ENCODE assay signal across 9 cellular contexts in genomic region chr7:101058355-101058754, GRCh38. TPM values are rescaled to one million over a fixed set of nuclear protein-coding genes. Genes with fewer than 3 reads are reported as not detected.
DNase-seq lines count a peak whose midpoint lies in the region; ATAC-seq, FAIRE-seq and TF ChIP-seq lines count a peak whose summit lies in the region.
"Had no signal": no experiment of that assay in that cellular context is flagged by ENCODE, and none has a peak within 500 bp of the region (broad histone marks: within the 10 kb centered on the region; RNA-seq: fewer than 3 reads in every experiment).

No MANE protein-coding gene starts in this region.

- ATAC-seq in GM12878 (peak; percentile 77), HG03039 (IDR thresholded peaks at IDR 0.05; ENCODE audit: unreplicated experiment) (no peak)

- RAD21 ChIA-PET in GM12878 (lab: Charles Lee; ENCODE audit: unreplicated experiment): interaction anchor here (0.8 to 2.2 kb wide), 5 partner anchors 40 to 163 kb away, joined by 3 to 7 read pairs (median 4); partner anchors contain the start of gene ACHE

- no peaks in the 10 kb centered on the region; a peak in 1 of 5 replicates for H3K9me3 Mint-ChIP-seq in H9
- H3K9me3 Mint-ChIP-seq: IgD-negative memory B cell had no signal

- CTCF ChIA-PET in GM12878 (lab: Yijun Ruan, JAX): interaction anchor here (0.5 to 2.9 kb wide), 17 partner anchors 17 to 353 kb away, joined by 3 to 40 read pairs (median 4); partner anchors contain the start of genes ACHE, POP7, SLC12A9 and TRIM56

- SMC1A ChIA-PET in GM12878 (lab: Charles Lee; ENCODE audit: uncharacterized antibody, unreplicated experiment): interaction anchor here (0.5 to 1.7 kb wide), 8 partner anchors 13 to 171 kb away, joined by 3 to 12 read pairs (median 4); partner anchors contain the start of gene ACHE

- H3K4me3 ChIP-seq in GM12878: no peak overlapping the region

- H3K9ac ChIP-seq in H9 (ENCODE audit: extremely low read depth, insufficient read length, low read length) (no peak overlapping the region), GM12878 (ENCODE audit: control insufficient read depth, insufficient read depth, low read length) (no peak overlapping the region)

- DNase-seq in H9: peak; percentile 77
- DNase-seq in T-helper 9 cell: peak; percentile 52
- DNase-seq in GM12878 (ENCODE audit: low read depth, low spot score): no peak
- DNase-seq in kidney glomerular epithelial cell (lab: John Stamatoyannopoulos, UW): peak; percentile 38
- peak; percentile 16 to 59 for DNase-seq in stimulated activated CD4-positive, alpha-beta T cell treated with anti-CD3 and anti-CD28 coated beads, Interleukin-4, amount 100 ng/mL, for 48 hours (ENCODE audit: low read depth in 2 of 2)
- DNase-seq in DMS114 treated with DMSO at 0.1 percent for 48 hours (lab: John Stamatoyannopoulos, UW; ENCODE audit: unreplicated experiment): no peak
- no peak for DNase-seq in SKM-1 (lab: John Stamatoyannopoulos, UW; ENCODE audit: unreplicated experiment)

- peak overlapping the region in 1 of 2 experiments; percentile 10; a peak in 1 of 5 replicates for H3K4me3 Mint-ChIP-seq in H9
- H3K4me3 Mint-ChIP-seq: IgD-negative memory B cell had no signal

- H2BK12ac ChIP-seq in H9 (ENCODE audit: insufficient read length, low read depth, low read length): no peak overlapping the region

- H3K27me3 Mint-ChIP-seq in H9 (ENCODE audit: low read depth): peaks cover 50% of the 10 kb centered on the region

- in situ Hi-C loops in GM12878 (cut with MboI): loop anchor here (5.0 kb wide), 1 partner anchor 166 kb away; no protein-coding TSS in a partner anchor

- H3K27ac ChIP-seq in H9 (ENCODE audit: insufficient read length, low read depth, low read length) (no peak overlapping the region), GM12878 (ENCODE audit: control insufficient read depth, insufficient read depth) (no peak overlapping the region)

- H2BK15ac ChIP-seq in H9 (ENCODE audit: low read depth, low read length): no peak overlapping the region

- H3K36me3 Mint-ChIP-seq in H9 (ENCODE audit: insufficient read depth in 1 of 3, low read depth in 3 of 3): no peaks in the 10 kb centered on the region
- H3K36me3 Mint-ChIP-seq: IgD-negative memory B cell had no signal

- H3K56ac ChIP-seq in H9 (ENCODE audit: insufficient read length, low read depth, low read length): no peak overlapping the region

- H3K27me3 ChIP-seq in H9 (ENCODE audit: insufficient read depth, low read length) (no peaks in the 10 kb centered on the region), GM12878 (replicated peaks in 1 of 2; ENCODE audit: control insufficient read depth in 2 of 2, insufficient read depth in 2 of 2, low read length in 1 of 2) (no peaks in the 10 kb centered on the region)

- no peak overlapping the region for H4K5ac ChIP-seq in H9 (ENCODE audit: insufficient read length, low read depth, low read length)

- BruUV-seq in GM12878 (replicated peaks; lab: Mats Ljungman, UMichigan): no TSS peak

- no CpG with 5 or more reads among the region's 9 CpGs for WGBS in H9 (ENCODE audit: extremely low coverage, insufficient read length, low lambda C conversion rate)
- 21% methylated on average over 9 of the region's 9 CpGs for WGBS in GM12878 (ENCODE audit: insufficient coverage, insufficient replicate concordance, low lambda C conversion rate, missing lambda C conversion rate)

- no peak overlapping the region for H4K8ac ChIP-seq in H9 (replicated peaks; ENCODE audit: insufficient read length, low read depth, low read length)

- TF ChIP-seq POLR2A in GM12878 (IDR thresholded peaks at IDR 0.05; ENCODE audit: low read depth, low read length): no peak

- no peak overlapping the region for H4K91ac ChIP-seq in H9 (ENCODE audit: insufficient read length, low read depth, low read length)

- H3K4me1 ChIP-seq in H9 (ENCODE audit: insufficient read depth, low read length) (no peaks in the 10 kb centered on the region), GM12878 (ENCODE audit: control insufficient read depth, insufficient read depth, low read length) (no peaks in the 10 kb centered on the region)

- no peaks in the 10 kb centered on the region for H3K23me2 ChIP-seq in H9 (ENCODE audit: insufficient read length, low read depth, low read length, poor library complexity, severe bottlenecking)

- no peaks in the 10 kb centered on the region for H3K36me3 ChIP-seq in GM12878 (ENCODE audit: control insufficient read depth in 2 of 2, insufficient read depth in 2 of 2, low read length in 1 of 2)

- POLR2A ChIA-PET in GM12878 (lab: Charles Lee): interaction anchor here (0.6 kb wide), 1 partner anchor 262 kb away, joined by 3 read pairs; no protein-coding TSS in a partner anchor

- no peaks in the 10 kb centered on the region for H3K79me1 ChIP-seq in H9 (ENCODE audit: insufficient read depth, low read depth, low read length, poor library complexity, severe bottlenecking)

- H3K9me3 ChIP-seq in H9 (ENCODE audit: control insufficient read depth, low read depth, low read length) (no peaks in the 10 kb centered on the region), GM12878 (replicated peaks; ENCODE audit: control insufficient read depth, insufficient read depth, low read length) (no peaks in the 10 kb centered on the region)

- no peak overlapping the region for H3K27ac Mint-ChIP-seq in H9

- H2AK5ac ChIP-seq in H9 (ENCODE audit: insufficient read length, low read length): no peak overlapping the region

- FAIRE-seq in GM12878 (lab: Jason Lieb, UNC): no peak

- H2BK20ac ChIP-seq in H9 (ENCODE audit: low read depth, low read length, poor library complexity, severe bottlenecking): no peak overlapping the region

- H3K4me1 Mint-ChIP-seq in H9: peaks cover 0 to 2% of the 10 kb centered on the region in 2 experiments; a peak in 2 of 4 replicates
- H3K4me1 Mint-ChIP-seq: IgD-negative memory B cell had no signal

- H3K79me2 ChIP-seq in H9 (ENCODE audit: insufficient read depth, low read length) (no peaks in the 10 kb centered on the region), GM12878 (ENCODE audit: control insufficient read depth, insufficient read depth, low read length) (no peaks in the 10 kb centered on the region)

- TF ChIP-seq EP300 in GM12878 (IDR thresholded peaks at IDR 0.05; ENCODE audit: borderline replicate concordance in 1 of 2, control insufficient read depth in 1 of 2, low read depth in 2 of 2, low read length in 2 of 2): no peak

- TF ChIP-seq CTCF in H9 (conservative IDR thresholded peaks at IDR 0.05): no peak
- TF ChIP-seq CTCF in GM12878 (IDR thresholded peaks at IDR 0.05 in 2 of 3, conservative IDR thresholded peaks at IDR 0.05 in 1 of 3; ENCODE audit: control insufficient read depth in 2 of 3, extremely low read depth in 1 of 3, insufficient read depth in 1 of 3, low read depth in 3 of 3, low read length in 3 of 3): no peak

- no peak overlapping the region for H2AFZ ChIP-seq in H9 (ENCODE audit: low read length)
- H2AFZ ChIP-seq in GM12878 (ENCODE audit: control insufficient read depth, low read depth, low read length): no peak overlapping the region

- no peak overlapping the region for H2BK5ac ChIP-seq in H9 (ENCODE audit: insufficient read length, low read length)

- TF ChIP-seq RAD21 in GM12878 (IDR thresholded peaks at IDR 0.05; ENCODE audit: insufficient read depth, low read depth, low read length): no peak

- no peak overlapping the region for H3K18ac ChIP-seq in H9 (ENCODE audit: insufficient read length, low read depth, low read length)

- H3K4me2 ChIP-seq in H9 (ENCODE audit: insufficient read depth, insufficient read length, low read length) (no peak overlapping the region), GM12878 (ENCODE audit: control insufficient read depth, insufficient read depth) (no peak overlapping the region)

- H4K20me1 ChIP-seq in H9 (ENCODE audit: control insufficient read depth, insufficient read depth, insufficient read length) (no peaks in the 10 kb centered on the region), GM12878 (ENCODE audit: control insufficient read depth, insufficient read depth) (no peaks in the 10 kb centered on the region)

- H3K4ac ChIP-seq in H9 (ENCODE audit: low read depth, low read length): no peak overlapping the region

- H3K23ac ChIP-seq in H9 (ENCODE audit: insufficient read length, low read depth, low read length): no peak overlapping the region

- no peak overlapping the region for H3T11ph ChIP-seq in H9 (ENCODE audit: low read length)

- intact Hi-C loops in GM12878 (cut with micrococcal nuclease; ENCODE audit: unreplicated experiment): loop anchor here (5.0 kb wide), 1 partner anchor 261 kb away; no protein-coding TSS in a partner anchor

- H3K14ac ChIP-seq in H9 (ENCODE audit: insufficient read depth, low read length): no peak overlapping the region

- H2BK120ac ChIP-seq in H9 (ENCODE audit: low read depth, low read length, poor library complexity, severe bottlenecking): no peak overlapping the region

RNA-seq across cellular contexts. Expression of gene TRIM56, which starts 26.9 kb away (rescaled TPM):
- total RNA-seq in H9 (2021): 21.8 and 22.4 TPM in 2 replicates
- total RNA-seq in GM12878 (2013; cell fraction: nucleolus; rRNA removed): 63.4 and 67.9 TPM in 2 replicates
- total RNA-seq in GM12878 (2014; rRNA removed): 14.1 and 16.2 TPM in 2 replicates
- total RNA-seq in GM12878 (2014; rRNA removed; fragmentation: Illumina TruSeq; extraction: Trizol): 12.3 and 12.7 TPM in 2 replicates
- total RNA-seq in GM12878 (2021): 33.8 and 37.5 TPM in 2 replicates
- polyA plus RNA-seq in GM12878 (2011; ENCODE audit: low read depth): 10.6 TPM
- 9.6 and 10.8 TPM in 2 replicates for polyA plus RNA-seq in GM12878 (2011; rRNA removed)
- polyA plus RNA-seq in GM12878 (2011; cell fraction: cytosol; rRNA removed): 7.9 and 8.0 TPM in 2 replicates
- 16.6 and 28.9 TPM in 2 replicates for polyA plus RNA-seq in GM12878 (2011; cell fraction: nucleus; rRNA removed)
- polyA plus RNA-seq in GM12878 (2012): 17.9 and 29.2 TPM in 2 replicates
- 19.5 and 19.8 TPM in 2 replicates for polyA plus RNA-seq in GM12878 (2014; fragmentation: Illumina TruSeq; extraction: Trizol)
- 1 to 10 TPM; 3.2 to 8.3 TPM for polyA plus RNA-seq in GM12878 (2014; fragmentation: Nextera tagmentation; extraction: Ambion mirVana)
- 19.1 and 20.7 TPM in 2 replicates for polyA plus RNA-seq in GM12878 (2014; rRNA removed)
- 10 to 100 TPM; 10.3 to 10.8 TPM for polyA plus RNA-seq in GM12878 (2016; fragmentation: Nextera tagmentation; extraction: Ambion mirVana)
- polyA minus RNA-seq in GM12878 (2011; rRNA and poly(A)+ RNA removed): 23.3 and 43.7 TPM in 2 replicates
- 9.8 and 12.2 TPM in 2 replicates for polyA minus RNA-seq in GM12878 (2011; cell fraction: cytosol; rRNA and poly(A)+ RNA removed)
- polyA minus RNA-seq in GM12878 (2011; cell fraction: nucleus; rRNA and poly(A)+ RNA removed): 11.4 and 24.9 TPM in 2 replicates

RNA-seq across cellular contexts. Expression of gene MUC17, which starts 38.5 kb away (rescaled TPM):
- total RNA-seq in H9 (2021) (not detected in 2 replicates), GM12878 (2014; rRNA removed) (not detected in 2 replicates), GM12878 (2014; rRNA removed; fragmentation: Illumina TruSeq; extraction: Trizol) (not detected in 2 replicates), GM12878 (2021) (not detected in 2 replicates)
- total RNA-seq in GM12878 (2013; cell fraction: nucleolus; rRNA removed): not detected in 2 replicates
- 0.01 TPM for polyA plus RNA-seq in GM12878 (2011; ENCODE audit: low read depth)
- polyA plus RNA-seq in GM12878 (2011; rRNA removed) (under 0.01 TPM in 2 replicates), GM12878 (2014; fragmentation: Illumina TruSeq; extraction: Trizol) (under 0.01 and 0.02 TPM in 2 replicates), GM12878 (2014; fragmentation: Nextera tagmentation; extraction: Ambion mirVana) (not detected), GM12878 (2014; rRNA removed) (not detected in 2 replicates), GM12878 (2016; fragmentation: Nextera tagmentation; extraction: Ambion mirVana) (not detected)
- polyA plus RNA-seq in GM12878 (2011; cell fraction: cytosol; rRNA removed): under 0.01 and 0.03 TPM in 2 replicates
- polyA plus RNA-seq in GM12878 (2011; cell fraction: nucleus; rRNA removed): 0.01 TPM in 1 of 2 replicates, not detected in the other
- not detected in 2 replicates for polyA plus RNA-seq in GM12878 (2012)
- under 0.01 and 0.05 TPM in 2 replicates for polyA minus RNA-seq in GM12878 (2011; rRNA and poly(A)+ RNA removed)
- polyA minus RNA-seq in GM12878 (2011; cell fraction: cytosol; rRNA and poly(A)+ RNA removed): not detected in 2 replicates
- under 0.01 TPM in 1 of 2 replicates, not detected in the other for polyA minus RNA-seq in GM12878 (2011; cell fraction: nucleus; rRNA and poly(A)+ RNA removed)
- polyA plus RNA-seq: IgD-negative memory B cell had no signal

Comparison
In these comparisons a context has a peak if more than half of its experiments do, and no peak if none do; other contexts are left out.
1. DNase-seq: peak in H9 (single experiment), T-helper 9 cell (single experiment), kidney glomerular epithelial cell (single experiment) and stimulated activated CD4-positive, alpha-beta T cell treated with anti-CD3 and anti-CD28 coated beads, Interleukin-4, amount 100 ng/mL, for 48 hours (2 of 2); none in GM12878 (single experiment), DMS114 treated with DMSO at 0.1 percent for 48 hours (single experiment) and SKM-1 (single experiment).